In the genomic region with DNA sequence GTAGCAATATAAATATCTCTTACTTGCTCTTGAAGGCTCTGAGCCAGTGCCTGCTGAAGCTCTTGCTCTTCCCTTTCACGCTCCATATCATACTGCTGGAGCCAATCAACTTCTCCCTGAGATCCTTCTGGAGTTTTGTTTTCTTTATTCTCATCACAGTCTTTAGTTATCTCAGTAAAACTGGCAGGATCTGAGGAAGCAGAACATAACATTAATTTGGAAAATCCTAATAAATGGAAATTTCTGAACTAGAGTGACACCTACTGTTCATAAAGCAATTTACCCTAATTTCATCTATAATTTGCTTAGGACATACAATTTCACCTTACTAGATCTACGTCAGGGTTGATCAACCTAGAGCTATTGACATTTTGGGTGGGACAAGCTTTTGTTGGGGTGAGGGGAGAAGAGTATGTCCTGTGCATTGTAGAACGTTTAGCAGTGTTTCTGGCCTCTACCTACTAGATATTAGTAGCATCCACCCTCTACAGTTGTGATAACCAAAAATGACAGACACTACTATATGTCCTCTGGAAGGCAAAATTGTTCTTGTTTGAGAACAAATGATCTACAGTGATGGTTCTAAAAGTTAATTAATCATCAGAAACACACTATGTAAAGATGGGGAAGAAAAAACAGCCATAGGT, we compare ENCODE assay signal across 9 cellular contexts. TPM values are rescaled to one million over a fixed set of nuclear protein-coding genes. Genes with fewer than 3 reads are reported as not detected.
DNase-seq lines count a peak whose midpoint lies in the region; ATAC-seq, FAIRE-seq and TF ChIP-seq lines count a peak whose summit lies in the region.
"Had no signal": no experiment of that assay in that cellular context is flagged by ENCODE, and none has a peak within 500 bp of the region (broad histone marks: within the 10 kb centered on the region; RNA-seq: fewer than 3 reads in every experiment).

No MANE protein-coding gene starts in this region.

- H3K9me3 ChIP-seq in vagina, result no peaks in the 10 kb centered on the region

- no peaks in the 10 kb centered on the region; the same call in 2 of the 3 replicates for H3K9me3 Mint-ChIP-seq in GM23338

- intact Hi-C loops in vagina (cut with DNase I), result no loop called here

- TF ChIP-seq POLR2A in vagina (IDR thresholded peaks at IDR 0.05), result no peak

- H2AFZ ChIP-seq in GM23338, result no peak overlapping the region

- DNase-seq in A172 (ENCODE audit: low spot score), result peak; percentile 24
- DNase-seq in GM23338 (ENCODE audit: low spot score), result peak; percentile 17
- peak; percentile 39 for DNase-seq in amniotic epithelial cell (ENCODE audit: low read depth)
- peak; percentile 17 for DNase-seq in iris pigment epithelial cell (ENCODE audit: low read depth)
- DNase-seq in vagina (ENCODE audit: extremely low spot score in 2 of 2), result no peak
- no peak for DNase-seq in DMS153 treated with DMSO at 0.1 percent for 48 hours (lab: John Stamatoyannopoulos, UW; ENCODE audit: unreplicated experiment)
- no peak for DNase-seq in urothelium cell line (ENCODE audit: low spot score)

- H3K79me2 ChIP-seq in GM23338 (replicated peaks; ENCODE audit: insufficient read depth), result no peaks in the 10 kb centered on the region

- H3K27me3 Mint-ChIP-seq in GM23338 (ENCODE audit: insufficient read depth, low read depth, poor library complexity), result no peaks in the 10 kb centered on the region
- H3K27me3 Mint-ChIP-seq: activated naive CD8-positive, alpha-beta T cell had no signal

- no peak for ATAC-seq in GM23338
- ATAC-seq in GM19467 (IDR thresholded peaks at IDR 0.05; ENCODE audit: unreplicated experiment), result no peak

- H3K27me3 ChIP-seq in GM23338 (ENCODE audit: insufficient read depth) (no peaks in the 10 kb centered on the region), vagina (no peaks in the 10 kb centered on the region)

- no peak for FAIRE-seq in urothelium cell line (lab: Jason Lieb, UNC)

- H3F3A ChIP-seq in GM23338 (replicated peaks; ENCODE audit: low read depth), result no peaks in the 10 kb centered on the region

- no peak overlapping the region for H3K4me3 ChIP-seq in GM23338
- H3K4me3 ChIP-seq in vagina, result no peak overlapping the region

- no peak overlapping the region for H3K4me2 ChIP-seq in GM23338

- TF ChIP-seq CTCF in GM23338 (conservative IDR thresholded peaks at IDR 0.05; ENCODE audit: low read depth in 2 of 2), result peak in 1 of 2 experiments; percentile 54; a peak in 3 of 4 replicates
- peak; percentile 31 to 48 (median 44) for TF ChIP-seq CTCF in vagina (IDR thresholded peaks at IDR 0.05)

- H3K36me3 ChIP-seq in GM23338 (ENCODE audit: insufficient read depth), result no peaks in the 10 kb centered on the region; the same call in none of the 2 replicates
- no peaks in the 10 kb centered on the region for H3K36me3 ChIP-seq in vagina

- H3K4me1 ChIP-seq in GM23338 (ENCODE audit: insufficient read depth), result no peaks in the 10 kb centered on the region
- no peaks in the 10 kb centered on the region for H3K4me1 ChIP-seq in vagina

- peaks cover 4% of the 10 kb centered on the region; the same call in 1 of the 2 replicates for H4K20me1 ChIP-seq in GM23338 (replicated peaks; ENCODE audit: insufficient read depth)

- no peak overlapping the region for H3K4me3 Mint-ChIP-seq in GM23338
- H3K4me3 Mint-ChIP-seq: activated naive CD8-positive, alpha-beta T cell had no signal

- no peak overlapping the region for H3K27ac ChIP-seq in GM23338 (ENCODE audit: low read depth)
- no peak overlapping the region for H3K27ac ChIP-seq in vagina

- H3K4me1 Mint-ChIP-seq in GM23338, result no peaks in the 10 kb centered on the region

- H3K27ac Mint-ChIP-seq in GM23338, result no peak overlapping the region; the same call in 1 of the 2 replicates
- H3K27ac Mint-ChIP-seq: activated naive CD8-positive, alpha-beta T cell had no signal

- peaks cover 49% of the 10 kb centered on the region for H3K36me3 Mint-ChIP-seq in GM23338 (ENCODE audit: low read depth)

- H3K9me2 ChIP-seq in GM23338 (ENCODE audit: insufficient read depth), result no peaks in the 10 kb centered on the region

TF ChIP-seq in GM23338, 12 proteins besides CTCF, POLR2A, EP300 and RAD21:
- TF ChIP-seq STAT1 (IDR thresholded peaks at IDR 0.05; ENCODE audit: unreplicated experiment) (no peak), CREB1 (CRISPR knock-in tag; IDR thresholded peaks at IDR 0.05; ENCODE audit: low read depth) (no peak), EZH2 (IDR thresholded peaks at IDR 0.05; ENCODE audit: low read depth, unreplicated experiment) (no peak), JUNB (IDR thresholded peaks at IDR 0.05; ENCODE audit: unreplicated experiment) (no peak), EZH2phosphoT487 (IDR thresholded peaks at IDR 0.05; ENCODE audit: unreplicated experiment) (no peak)
- TF ChIP-seq, protein P1, sequence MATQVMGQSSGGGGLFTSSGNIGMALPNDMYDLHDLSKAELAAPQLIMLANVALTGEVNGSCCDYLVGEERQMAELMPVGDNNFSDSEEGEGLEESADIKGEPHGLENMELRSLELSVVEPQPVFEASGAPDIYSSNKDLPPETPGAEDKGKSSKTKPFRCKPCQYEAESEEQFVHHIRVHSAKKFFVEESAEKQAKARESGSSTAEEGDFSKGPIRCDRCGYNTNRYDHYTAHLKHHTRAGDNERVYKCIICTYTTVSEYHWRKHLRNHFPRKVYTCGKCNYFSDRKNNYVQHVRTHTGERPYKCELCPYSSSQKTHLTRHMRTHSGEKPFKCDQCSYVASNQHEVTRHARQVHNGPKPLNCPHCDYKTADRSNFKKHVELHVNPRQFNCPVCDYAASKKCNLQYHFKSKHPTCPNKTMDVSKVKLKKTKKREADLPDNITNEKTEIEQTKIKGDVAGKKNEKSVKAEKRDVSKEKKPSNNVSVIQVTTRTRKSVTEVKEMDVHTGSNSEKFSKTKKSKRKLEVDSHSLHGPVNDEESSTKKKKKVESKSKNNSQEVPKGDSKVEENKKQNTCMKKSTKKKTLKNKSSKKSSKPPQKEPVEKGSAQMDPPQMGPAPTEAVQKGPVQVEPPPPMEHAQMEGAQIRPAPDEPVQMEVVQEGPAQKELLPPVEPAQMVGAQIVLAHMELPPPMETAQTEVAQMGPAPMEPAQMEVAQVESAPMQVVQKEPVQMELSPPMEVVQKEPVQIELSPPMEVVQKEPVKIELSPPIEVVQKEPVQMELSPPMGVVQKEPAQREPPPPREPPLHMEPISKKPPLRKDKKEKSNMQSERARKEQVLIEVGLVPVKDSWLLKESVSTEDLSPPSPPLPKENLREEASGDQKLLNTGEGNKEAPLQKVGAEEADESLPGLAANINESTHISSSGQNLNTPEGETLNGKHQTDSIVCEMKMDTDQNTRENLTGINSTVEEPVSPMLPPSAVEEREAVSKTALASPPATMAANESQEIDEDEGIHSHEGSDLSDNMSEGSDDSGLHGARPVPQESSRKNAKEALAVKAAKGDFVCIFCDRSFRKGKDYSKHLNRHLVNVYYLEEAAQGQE (IDR thresholded peaks at IDR 0.05; ENCODE audit: unreplicated experiment), result no peak
TF ChIP-seq in GM23338: peak in this region for 0.

RNA-seq across cellular contexts. Expression of gene VIL1, which starts 47.2 kb away (rescaled TPM):
- total RNA-seq in A172 (2014; rRNA removed; shearing (Covaris generic)), result not detected in 2 replicates
- 5.9 and 9.2 TPM in 2 replicates for total RNA-seq in GM23338 (2014; rRNA removed; shearing (Covaris generic))
- polyA plus RNA-seq in GM23338 (2016; fragmentation: Nextera tagmentation; extraction: Ambion mirVana), result 2.3 and 3.5 TPM in 2 replicates
- not detected for total RNA-seq in vagina

Comparison
In these comparisons a context has a peak if more than half of its experiments do, and no peak if none do; other contexts are left out.
1. DNase-seq: peak in A172 (single experiment), GM23338 (single experiment), amniotic epithelial cell (single experiment) and iris pigment epithelial cell (single experiment); none in vagina (0 of 2), DMS153 treated with DMSO at 0.1 percent for 48 hours (single experiment) and urothelium cell line (single experiment).